ENCODE assay signal across 14 cellular contexts in the genomic region with DNA sequence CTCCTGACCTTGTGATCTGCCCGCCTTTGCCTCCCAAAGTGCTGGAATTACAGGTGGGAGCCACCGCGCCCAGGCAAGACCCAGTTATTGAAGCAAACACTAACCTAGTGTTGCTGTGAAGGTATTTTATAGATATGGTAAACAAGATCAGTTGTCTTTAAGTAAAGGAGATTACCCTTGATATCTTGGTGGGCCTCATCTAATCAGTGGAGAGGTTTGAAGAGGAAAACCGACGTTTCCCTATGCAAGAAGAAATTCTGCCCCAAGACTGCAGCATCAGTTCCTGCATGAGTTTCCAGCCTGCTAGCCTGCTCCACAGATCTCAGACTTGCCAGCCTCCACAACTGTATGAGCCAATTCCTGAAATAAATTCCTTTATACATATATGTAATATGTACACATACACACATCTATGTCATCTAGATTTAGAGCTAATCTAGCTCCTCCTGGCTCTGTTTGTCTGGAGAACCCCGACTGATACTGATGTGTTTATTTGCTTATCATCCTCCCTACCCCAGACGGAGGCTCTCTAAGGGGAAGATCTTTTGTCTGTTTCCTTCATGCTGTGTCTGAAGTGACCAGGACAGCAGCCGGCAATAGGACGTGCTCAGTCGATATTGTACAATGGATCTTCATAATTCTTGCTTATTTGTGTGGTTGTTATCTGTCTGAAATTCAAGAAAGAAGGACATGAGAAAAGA.
DNase-seq lines count a peak whose midpoint lies in the region; ATAC-seq, FAIRE-seq and TF ChIP-seq lines count a peak whose summit lies in the region.
"Had no signal": no experiment of that assay in that cellular context is flagged by ENCODE, and none has a peak within 500 bp of the region (broad histone marks: within the 10 kb centered on the region; RNA-seq: fewer than 3 reads in every experiment).

No MANE protein-coding gene starts in this region.

- H2BK120ac ChIP-seq in IMR-90 (ENCODE audit: low read depth, low read length) (no peak overlapping the region), H1 (replicated peaks; ENCODE audit: low read depth, low read length) (no peak overlapping the region)

- H3K27ac ChIP-seq in IMR-90 (ENCODE audit: insufficient read depth, low read length) (no peak overlapping the region), H1 (ENCODE audit: low read depth, low read length) (no peak overlapping the region)
- H3K27ac ChIP-seq: neutrophil, RWPE1 had no signal

- no peaks in the 10 kb centered on the region for H3K9me3 ChIP-seq in IMR-90 (ENCODE audit: control insufficient read depth, insufficient read depth, low read length)
- H3K9me3 ChIP-seq in H1 (ENCODE audit: insufficient read depth in 2 of 2, low read depth in 1 of 2, low read length in 1 of 2) = no peaks in the 10 kb centered on the region
- no peaks in the 10 kb centered on the region for H3K9me3 ChIP-seq in neuron (ENCODE audit: low read length)
- H3K9me3 ChIP-seq: neutrophil had no signal

- no peak overlapping the region for H4K8ac ChIP-seq in IMR-90 (ENCODE audit: low read depth in 2 of 2, low read length in 2 of 2)
- no peak overlapping the region for H4K8ac ChIP-seq in H1 (ENCODE audit: extremely low read depth, insufficient read depth, low read length)

- no peak overlapping the region for H3K4ac ChIP-seq in IMR-90 (ENCODE audit: low read depth, low read length)
- H3K4ac ChIP-seq in H1 (replicated peaks; ENCODE audit: insufficient read length, low read depth, low read length) = no peak overlapping the region

- H4K91ac ChIP-seq in IMR-90 (ENCODE audit: insufficient read depth, low read depth, low read length) (no peak overlapping the region), H1 (replicated peaks; ENCODE audit: insufficient read length, low read length) (peak overlapping the region; percentile 59)

- TF ChIP-seq RAD21 in IMR-90 (IDR thresholded peaks at IDR 0.05; ENCODE audit: low read length) = no peak
- no peak for TF ChIP-seq RAD21 in H1 (IDR thresholded peaks at IDR 0.05 in 1 of 2, conservative IDR thresholded peaks at IDR 0.05 in 1 of 2; ENCODE audit: low read depth in 2 of 2, low read length in 2 of 2)

- no peak overlapping the region for H3K23ac ChIP-seq in IMR-90 (ENCODE audit: low read depth, low read length)
- no peak overlapping the region for H3K23ac ChIP-seq in H1 (ENCODE audit: insufficient read length)

- H2BK15ac ChIP-seq in IMR-90 (ENCODE audit: low read depth, low read length) (no peak overlapping the region), H1 (ENCODE audit: low read length) (no peak overlapping the region; the same call in 1 of the 2 replicates)

- peak; percentile 32 for ATAC-seq in IMR-90 (ENCODE audit: low read depth)

- no peaks in the 10 kb centered on the region for H3K23me2 ChIP-seq in H1 (ENCODE audit: low read depth, low read length)

- no peak for FAIRE-seq in H1 (lab: Jason Lieb, UNC)
- FAIRE-seq: frontal cortex had no signal

- H2AFZ ChIP-seq in IMR-90 (replicated peaks; ENCODE audit: low read length, poor library complexity) (no peak overlapping the region), H1 (ENCODE audit: low read length) (no peak overlapping the region), neuron (ENCODE audit: low read depth, low read length) (peak overlapping the region; percentile 21)

- TF ChIP-seq POLR2A in IMR-90 (IDR thresholded peaks at IDR 0.05; ENCODE audit: low read depth, low read length) (no peak), H1 (IDR thresholded peaks at IDR 0.05; ENCODE audit: control extremely low read depth in 1 of 2, low read depth in 2 of 2, low read length in 2 of 2) (no peak)

- WGBS in IMR-90 (ENCODE audit: extremely low coverage in 2 of 2, insufficient read length in 1 of 2), 2 experiments = 0% methylated on average over 1 of the region's 10 CpGs; no CpG with 5 or more reads in 1 of the 2 experiments
- 69% methylated on average over 10 of the region's 10 CpGs; no CpG with 5 or more reads in 1 of the 2 experiments for WGBS in H1 (ENCODE audit: extremely low coverage in 1 of 2, insufficient coverage in 1 of 2, insufficient read length in 1 of 2, insufficient replicate concordance in 2 of 2, low coverage in 1 of 2, low lambda C conversion rate in 2 of 2, missing lambda C conversion rate in 1 of 2), 2 experiments

- TF ChIP-seq CTCF in IMR-90 (conservative IDR thresholded peaks at IDR 0.05; ENCODE audit: low read depth, low read length) (no peak), H1 (IDR thresholded peaks at IDR 0.05; ENCODE audit: control extremely low read depth in 1 of 3, insufficient read depth in 1 of 3, low read depth in 1 of 3, low read length in 3 of 3) (no peak)

- no peak overlapping the region for H2AK5ac ChIP-seq in IMR-90 (ENCODE audit: low read depth, low read length)
- H2AK5ac ChIP-seq in H1 (ENCODE audit: low read depth, low read length) = 0 out of 2 replicates have a peak overlapping the region, but pooled peaks have one; percentile 11

- H3K4me1 ChIP-seq in IMR-90 (ENCODE audit: control insufficient read depth, insufficient read depth, low read length) (no peaks in the 10 kb centered on the region), H1 (replicated peaks in 1 of 4; ENCODE audit: control insufficient read depth in 3 of 4, insufficient read depth in 4 of 4, low read length in 3 of 4) (peaks cover 15 to 27% (median 21%) of the 10 kb centered on the region in 4 experiments), neuron (ENCODE audit: insufficient read depth, low read length) (peaks cover 25% of the 10 kb centered on the region)

- DNase-seq in NCI-H82 (lab: John Stamatoyannopoulos, UW) (peak; percentile 46), NCI-H82 treated with DMSO at 0.1 percent for 48 hours (lab: John Stamatoyannopoulos, UW; ENCODE audit: unreplicated experiment) (no peak), IMR-90 (no peak), H1 (ENCODE audit: low read depth in 1 of 2, low spot score in 2 of 2) (no peak), dedifferentiated amniotic fluid mesenchymal stem cell (ENCODE audit: extremely low spot score) (no peak), NCI-H524 treated with DMSO at 0.1 percent for 48 hours (lab: John Stamatoyannopoulos, UW) (no peak)
- no peak for DNase-seq in NK-92 treated with Interleukin-12 subunit alpha and Interleukin-12 subunit beta, amount 100 ng/mL, for 24 hours (lab: John Stamatoyannopoulos, UW)
- DNase-seq: ACHN; aorta; effector CD4-positive, alpha-beta T cell had no signal

- H2AK9ac ChIP-seq in IMR-90 (replicated peaks; ENCODE audit: low read depth, low read length, poor library complexity) = no peak overlapping the region

- TF ChIP-seq EP300 in H1 (IDR thresholded peaks at IDR 0.05; ENCODE audit: borderline replicate concordance in 1 of 2, low read depth in 2 of 2, low read length in 2 of 2) = no peak

- intact Hi-C loops in IMR-90 (cut with micrococcal nuclease) = no loop called here

- H2BK20ac ChIP-seq in IMR-90 (ENCODE audit: low read depth, low read length) = no peak overlapping the region
- H2BK20ac ChIP-seq in H1 (ENCODE audit: low read length) = no peak overlapping the region

- H3K56ac ChIP-seq in IMR-90 (ENCODE audit: extremely low read depth, insufficient read depth, low read length) = no peak overlapping the region
- H3K56ac ChIP-seq in H1 (replicated peaks; ENCODE audit: insufficient read length, low read depth, low read length) = no peak overlapping the region

- H3K4me2 ChIP-seq in IMR-90 (ENCODE audit: low read depth, low read length) (peak overlapping the region; percentile 1; the same call in 1 of the 2 replicates), H1 (ENCODE audit: insufficient read depth in 1 of 2, low read depth in 2 of 2, low read length in 2 of 2) (peak overlapping the region; percentile 46 to 58)

- H4K20me1 ChIP-seq in IMR-90 (ENCODE audit: insufficient read depth, low read length) (no peaks in the 10 kb centered on the region), H1 (replicated peaks in 1 of 2; ENCODE audit: control insufficient read depth in 1 of 2, insufficient read depth in 2 of 2, low read length in 2 of 2) (no peaks in the 10 kb centered on the region)

- in situ Hi-C loops in IMR-90 (cut with MboI; ENCODE audit: low sequenced_read_pairs) = no loop called here

- BruUV-seq in IMR-90 (replicated peaks; lab: Mats Ljungman, UMichigan) = no TSS peak

- CTCF ChIA-PET in IMR-90 (lab: Yijun Ruan, JAX) = interaction anchor here (0.8 to 1.3 kb wide), 2 partner anchors 11 to 246 kb away, joined by 3 read pairs; no protein-coding TSS in a partner anchor
- CTCF ChIA-PET in H1 (lab: Charles Lee; ENCODE audit: partially characterized antibody) = interaction anchor here (0.6 to 2.8 kb wide), 9 partner anchors 10 to 768 kb away, joined by 3 to 16 read pairs (median 3); no protein-coding TSS in a partner anchor

- H3K4me3 ChIP-seq in IMR-90 (ENCODE audit: insufficient read depth, low read depth, low read length) (no peak overlapping the region), H1 (ENCODE audit: extremely low read depth in 1 of 4, insufficient read depth in 2 of 4, low read depth in 3 of 4, low read length in 4 of 4) (peak overlapping the region in 2 of 4 experiments; percentile 7 to 27; a peak in 2 of 8 replicates), neuron (ENCODE audit: low read length) (peak overlapping the region; percentile 32)

- H3K36me3 ChIP-seq in IMR-90 (ENCODE audit: control insufficient read depth, insufficient read depth, low read length) = no peaks in the 10 kb centered on the region
- H3K36me3 ChIP-seq in H1 (ENCODE audit: control insufficient read depth in 2 of 4, insufficient read depth in 4 of 4, low read length in 3 of 4) = no peaks in the 10 kb centered on the region
- H3K36me3 ChIP-seq in neuron (ENCODE audit: insufficient read depth, low read length) = no peaks in the 10 kb centered on the region
- H3K36me3 ChIP-seq: neutrophil had no signal

- no peaks in the 10 kb centered on the region; the same call in 1 of the 2 replicates for H3K9me1 ChIP-seq in IMR-90 (ENCODE audit: insufficient read depth, low read length)

- H4K5ac ChIP-seq in IMR-90 (ENCODE audit: low read depth, low read length) = no peak overlapping the region
- H4K5ac ChIP-seq in H1 (ENCODE audit: insufficient read length, low read depth, low read length) = peak overlapping the region; percentile 6

- H3K79me2 ChIP-seq in H1 (ENCODE audit: control insufficient read depth in 1 of 2, insufficient read depth in 2 of 2, low read length in 2 of 2) = no peaks in the 10 kb centered on the region

- H3K9ac ChIP-seq in IMR-90 (ENCODE audit: low read depth, low read length) (no peak overlapping the region), H1 (replicated peaks in 1 of 4; ENCODE audit: extremely low read depth in 1 of 4, low read depth in 3 of 4, low read length in 3 of 4) (no peak overlapping the region)

- H2BK5ac ChIP-seq in IMR-90 (ENCODE audit: low read depth, low read length, poor library complexity, severe bottlenecking) (no peak overlapping the region), H1 (ENCODE audit: low read depth, low read length) (no peak overlapping the region)

- no peak overlapping the region for H2BK12ac ChIP-seq in H1 (ENCODE audit: low read depth, low read length)

- POLR2A ChIA-PET in IMR-90 (lab: Charles Lee; ENCODE audit: unreplicated experiment) (no interaction called here), H1 (lab: Charles Lee; ENCODE audit: partially characterized antibody) (interaction anchor here (1.2 to 1.9 kb wide), 2 partner anchors 9 to 224 kb away, joined by 3 to 7 read pairs; no protein-coding TSS in a partner anchor)

- dilution Hi-C loops in IMR-90 (cut with HindIII; ENCODE audit: low sequenced_read_pairs, unreplicated experiment) = no loop called here

- H3K18ac ChIP-seq in IMR-90 (ENCODE audit: low read depth, low read length) = no peak overlapping the region
- H3K18ac ChIP-seq in H1 (ENCODE audit: extremely low read depth, low read length) = peak overlapping the region; percentile 9; the same call in 1 of the 2 replicates

- H3K27me3 ChIP-seq in IMR-90 (ENCODE audit: control insufficient read depth, insufficient read depth, low read length) (peaks cover 26% of the 10 kb centered on the region), H1 (replicated peaks in 1 of 4; ENCODE audit: control insufficient read depth in 3 of 4, extremely low read depth in 1 of 4, insufficient read depth in 3 of 4, low read length in 3 of 4) (no peaks in the 10 kb centered on the region), neuron (ENCODE audit: insufficient read depth, low read length) (peaks cover under 1% of the 10 kb centered on the region)

- H3K79me1 ChIP-seq in IMR-90 (ENCODE audit: low read depth in 1 of 2, low read length in 2 of 2) (no peaks in the 10 kb centered on the region), H1 (ENCODE audit: low read depth, low read length) (no peaks in the 10 kb centered on the region)

- H3K14ac ChIP-seq in IMR-90 (replicated peaks; ENCODE audit: low read depth, low read length) = no peak overlapping the region
- no peak overlapping the region for H3K14ac ChIP-seq in H1 (ENCODE audit: insufficient read length)
